In genomic region chr22:41238570-41239442, GRCh38 we compare ENCODE assay signal across 10 cellular contexts. TPM values are rescaled to one million over a fixed set of nuclear protein-coding genes. Genes with fewer than 3 reads are reported as not detected.
DNase-seq lines count a peak whose midpoint lies in the region; ATAC-seq and TF ChIP-seq lines count a peak whose summit lies in the region.
"Had no signal": no experiment of that assay in that cellular context is flagged by ENCODE, and none has a peak within 500 bp of the region (broad histone marks: within the 10 kb centered on the region; RNA-seq: fewer than 3 reads in every experiment).

No MANE protein-coding gene starts in this region.

- no TSS peak for BruUV-seq in PC-9 (replicated peaks; lab: Mats Ljungman, UMichigan)

- H2BK12ac ChIP-seq in neuronal stem cell (ENCODE audit: low read length): peak overlapping the region; percentile 100

- H3K9me2 ChIP-seq in PC-9 (ENCODE audit: insufficient read depth): no peaks in the 10 kb centered on the region

- no peak overlapping the region for H3K4me3 ChIP-seq in endodermal cell (ENCODE audit: low read length)
- H3K4me3 ChIP-seq in neuronal stem cell (ENCODE audit: low read length in 2 of 2): peak overlapping the region in 1 of 2 donors; percentile 16
- no peak overlapping the region for H3K4me3 ChIP-seq in PC-9
- H3K4me3 ChIP-seq: HAP-1, mucosa of descending colon had no signal

- peak overlapping the region; percentile 100 for H2AK5ac ChIP-seq in neuronal stem cell (ENCODE audit: low read depth, low read length)

- H3K9ac ChIP-seq in endodermal cell (ENCODE audit: extremely low read depth, low read length, poor library complexity, severe bottlenecking): no peak overlapping the region
- peak overlapping the region; percentile 84 for H3K9ac ChIP-seq in neuronal stem cell (ENCODE audit: low read depth, low read length, poor library complexity)

- H3K4me3 Mint-ChIP-seq in CD4-positive, alpha-beta T cell: peak overlapping the region; percentile 90
- H3K4me3 Mint-ChIP-seq in IgD-negative memory B cell (peak overlapping the region; percentile 59 to 90 (median 70)), endodermal cell (peak overlapping the region; percentile 31)

- peak overlapping the region; percentile 87 for H2BK5ac ChIP-seq in neuronal stem cell (ENCODE audit: low read length)

- H3K36me3 ChIP-seq in endodermal cell (ENCODE audit: control insufficient read depth, insufficient read depth, low read length): no peaks in the 10 kb centered on the region
- H3K36me3 ChIP-seq in neuronal stem cell (replicated peaks in 1 of 2; ENCODE audit: control insufficient read depth in 2 of 2, insufficient read depth in 2 of 2, low read length in 2 of 2): peaks cover 0 to 4% of the 10 kb centered on the region in 2 donors
- H3K36me3 ChIP-seq in PC-9 (ENCODE audit: low read depth): no peaks in the 10 kb centered on the region
- H3K36me3 ChIP-seq: HAP-1 had no signal

- H2BK120ac ChIP-seq in neuronal stem cell (ENCODE audit: low read depth, low read length): peak overlapping the region; percentile 87

- H4K8ac ChIP-seq in neuronal stem cell (ENCODE audit: low read depth, low read length): peak overlapping the region; percentile 65

- H2AFZ ChIP-seq in neuronal stem cell (ENCODE audit: low read length) (peak overlapping the region; percentile 74), PC-9 (no peak overlapping the region)

- no peaks in the 10 kb centered on the region for H3K9me3 ChIP-seq in CD4-positive, alpha-beta T cell (ENCODE audit: control insufficient read depth, low read length)
- H3K9me3 ChIP-seq in endodermal cell (ENCODE audit: control insufficient read depth, low read length) (no peaks in the 10 kb centered on the region), neuronal stem cell (replicated peaks in 1 of 2; ENCODE audit: control insufficient read depth in 2 of 2, insufficient read depth in 1 of 2, low read depth in 1 of 2, low read length in 2 of 2) (no peaks in the 10 kb centered on the region), PC-9 (ENCODE audit: insufficient read depth, low read depth) (no peaks in the 10 kb centered on the region)
- H3K9me3 ChIP-seq: HAP-1, mucosa of descending colon had no signal

- intact Hi-C loops in CD4-positive, alpha-beta T cell (cut with DNase I, micrococcal nuclease): loop anchor here (5.0 to 10.0 kb wide), 2 partner anchors 37 to 84 kb away; no protein-coding TSS in a partner anchor
- intact Hi-C loops in PC-9 (cut with micrococcal nuclease; ENCODE audit: unreplicated experiment): no loop called here

- H3K4me2 ChIP-seq in neuronal stem cell (ENCODE audit: insufficient read depth, low read length, poor library complexity, severe bottlenecking): no peak overlapping the region
- no peak overlapping the region for H3K4me2 ChIP-seq in PC-9

- peak overlapping the region; percentile 100 for H3K23ac ChIP-seq in neuronal stem cell (ENCODE audit: low read depth, low read length, poor library complexity)

- CTCF ChIA-PET in CD4-positive, alpha-beta T cell (lab: Charles Lee): interaction anchor here (1.7 to 1.9 kb wide), 3 partner anchors 31 to 317 kb away, joined by 7 to 49 read pairs (median 10); partner anchors contain the start of gene ZC3H7B
- CTCF ChIA-PET in PC-9 (lab: Charles Lee): interaction anchor here (0.6 to 2.3 kb wide), 4 partner anchors 57 to 316 kb away, joined by 3 to 26 read pairs (median 6); no protein-coding TSS in a partner anchor

- no peak overlapping the region for H3K27ac ChIP-seq in CD4-positive, alpha-beta T cell (ENCODE audit: low read depth, low read length)
- no peak overlapping the region for H3K27ac ChIP-seq in endodermal cell (ENCODE audit: low read depth, low read length)
- no peak overlapping the region for H3K27ac ChIP-seq in neuronal stem cell (replicated peaks; ENCODE audit: low read length)
- H3K27ac ChIP-seq in PC-9: no peak overlapping the region

- H3K18ac ChIP-seq in neuronal stem cell (ENCODE audit: low read length): peak overlapping the region; percentile 96

- no peak for DNase-seq in CD4-positive, alpha-beta T cell
- DNase-seq in endodermal cell (no peak), neuronal stem cell (ENCODE audit: low spot score) (no peak), HUDEP-2 (lab: John Stamatoyannopoulos, UW; ENCODE audit: unreplicated experiment in 76 of 76) (no peak), PC-9 (no peak)
- DNase-seq: mucosa of descending colon had no signal

- no peaks in the 10 kb centered on the region for H3K79me2 ChIP-seq in PC-9 (ENCODE audit: low read depth)

- no peaks in the 10 kb centered on the region for H3K27me3 ChIP-seq in CD4-positive, alpha-beta T cell (ENCODE audit: control insufficient read depth, insufficient read depth, low read length)
- H3K27me3 ChIP-seq in endodermal cell (ENCODE audit: control insufficient read depth, insufficient read depth, low read length, poor library complexity, severe bottlenecking): no peaks in the 10 kb centered on the region
- H3K27me3 ChIP-seq in neuronal stem cell (ENCODE audit: control insufficient read depth in 3 of 3, insufficient read depth in 3 of 3, low read depth in 1 of 3, low read length in 3 of 3): peaks cover 0 to 10% (median 0%) of the 10 kb centered on the region in 3 experiments
- no peaks in the 10 kb centered on the region for H3K27me3 ChIP-seq in PC-9 (ENCODE audit: insufficient read depth, low read depth)

- POLR2A ChIA-PET in CD4-positive, alpha-beta T cell (lab: Charles Lee): interaction anchor here (1.0 to 2.4 kb wide), 14 partner anchors 14 to 1030 kb away, joined by 3 to 39 read pairs (median 6); partner anchors contain the start of genes PHF5A, RANGAP1, RBX1 and TEF
- POLR2A ChIA-PET in PC-9 (lab: Charles Lee; ENCODE audit: unreplicated experiment): interaction anchor here (0.5 kb wide), 1 partner anchor 631 kb away, joined by 6 read pairs; no protein-coding TSS in a partner anchor

- WGBS in endodermal cell (ENCODE audit: insufficient coverage in 1 of 2, insufficient read length in 1 of 2), 2 experiments: 95 to 96% methylated on average over 25 to 32 of the region's 32 CpGs
- no CpG with 5 or more reads among the region's 32 CpGs for WGBS in neuronal stem cell (ENCODE audit: extremely low coverage in 2 of 2, insufficient read length in 2 of 2, insufficient replicate concordance in 1 of 2), 2 donors

- H3K9me3 Mint-ChIP-seq in CD4-positive, alpha-beta T cell: no peaks in the 10 kb centered on the region
- H3K9me3 Mint-ChIP-seq in IgD-negative memory B cell (no peaks in the 10 kb centered on the region), endodermal cell (no peaks in the 10 kb centered on the region)

- peak overlapping the region; percentile 98 for H2BK15ac ChIP-seq in neuronal stem cell (ENCODE audit: low read length)

- H3K36me3 Mint-ChIP-seq in CD4-positive, alpha-beta T cell (ENCODE audit: low read depth): no peaks in the 10 kb centered on the region
- H3K36me3 Mint-ChIP-seq in IgD-negative memory B cell (no peaks in the 10 kb centered on the region), endodermal cell (ENCODE audit: low read depth) (no peaks in the 10 kb centered on the region)

- peaks cover 5% of the 10 kb centered on the region for H3K4me1 Mint-ChIP-seq in CD4-positive, alpha-beta T cell (ENCODE audit: low read depth)
- H3K4me1 Mint-ChIP-seq in IgD-negative memory B cell (peaks cover 0 to 7% (median 2%) of the 10 kb centered on the region in 3 donors), endodermal cell (no peaks in the 10 kb centered on the region)

- H3K79me1 ChIP-seq in neuronal stem cell (ENCODE audit: low read depth, low read length): no peaks in the 10 kb centered on the region

- no peaks in the 10 kb centered on the region for H4K20me1 ChIP-seq in PC-9 (ENCODE audit: insufficient read depth)

- H3K4ac ChIP-seq in neuronal stem cell (ENCODE audit: low read length): peak overlapping the region; percentile 97

- no peak for TF ChIP-seq CTCF in CD4-positive, alpha-beta T cell (IDR thresholded peaks at IDR 0.05)
- TF ChIP-seq CTCF in endodermal cell (conservative IDR thresholded peaks at IDR 0.05): no peak
- TF ChIP-seq CTCF in PC-9 (conservative IDR thresholded peaks at IDR 0.05): no peak

- H3F3A ChIP-seq in PC-9 (ENCODE audit: insufficient read depth, low read depth): peaks cover 30% of the 10 kb centered on the region

- H3K4me1 ChIP-seq in endodermal cell (ENCODE audit: control insufficient read depth, insufficient read depth, low read length): no peaks in the 10 kb centered on the region
- H3K4me1 ChIP-seq in neuronal stem cell (ENCODE audit: control insufficient read depth in 2 of 2, insufficient read depth in 1 of 2, low read depth in 1 of 2, low read length in 2 of 2): peaks cover 4 to 13% of the 10 kb centered on the region in 2 donors
- no peaks in the 10 kb centered on the region for H3K4me1 ChIP-seq in PC-9 (replicated peaks; ENCODE audit: insufficient read depth)

- H3K14ac ChIP-seq in neuronal stem cell (ENCODE audit: low read length): peak overlapping the region; percentile 97

- no peak for ATAC-seq in CD4-positive, alpha-beta T cell (ENCODE audit: poor library complexity)
- ATAC-seq in HG02623 (IDR thresholded peaks at IDR 0.05; ENCODE audit: unreplicated experiment) (no peak), HG03460 (IDR thresholded peaks at IDR 0.05; ENCODE audit: unreplicated experiment) (no peak)

- H3K27me3 Mint-ChIP-seq in CD4-positive, alpha-beta T cell: no peaks in the 10 kb centered on the region
- H3K27me3 Mint-ChIP-seq in IgD-negative memory B cell (peaks cover 2% of the 10 kb centered on the region), endodermal cell (ENCODE audit: insufficient read depth) (peaks cover 2% of the 10 kb centered on the region)

- peak overlapping the region; percentile 76 for H3K27ac Mint-ChIP-seq in CD4-positive, alpha-beta T cell
- no peak overlapping the region for H3K27ac Mint-ChIP-seq in IgD-negative memory B cell
- H3K27ac Mint-ChIP-seq in endodermal cell: no peak overlapping the region

- H4K91ac ChIP-seq in neuronal stem cell (ENCODE audit: low read depth, low read length, poor library complexity): peak overlapping the region; percentile 98

RNA-seq across cellular contexts. Expression of gene CHADL, which starts 1.9 kb away (rescaled TPM):
- 1 to 10 TPM; 1.7 to 1.8 TPM for total RNA-seq in CD4-positive, alpha-beta T cell
- polyA plus RNA-seq in IgD-negative memory B cell: 0.63 TPM
- total RNA-seq in endodermal cell (1 to 10 TPM in 1 of 2 donors, under 1 TPM in 1; 0.79 to 1.3 TPM), PC-9 (2021) (0.63 and 0.74 TPM in 2 replicates)
- 0.57 TPM for polyA plus RNA-seq in endodermal cell (2013, experiment 1 of 2)
- polyA plus RNA-seq in endodermal cell (2013, experiment 2 of 2): 1.1 TPM
- 0.13 TPM for polyA plus RNA-seq in neuronal stem cell (2013, experiment 1 of 2)
- 0.18 TPM for polyA plus RNA-seq in neuronal stem cell (2013, experiment 2 of 2)

RNA-seq across cellular contexts. Expression of gene L3MBTL2, which starts 33.7 kb away (rescaled TPM):
- 10 to 100 TPM; 16.4 to 17.5 TPM for total RNA-seq in CD4-positive, alpha-beta T cell
- polyA plus RNA-seq in IgD-negative memory B cell: 29.8 TPM
- total RNA-seq in endodermal cell: 10 to 100 TPM; 24.3 to 26.5 TPM
- 19.3 TPM for polyA plus RNA-seq in endodermal cell (2013, experiment 1 of 2)
- polyA plus RNA-seq in endodermal cell (2013, experiment 2 of 2): 15.4 TPM
- 11.1 TPM for polyA plus RNA-seq in neuronal stem cell (2013, experiment 1 of 2)
- 11.4 TPM for polyA plus RNA-seq in neuronal stem cell (2013, experiment 2 of 2)
- total RNA-seq in PC-9 (2021): 21.2 and 22.3 TPM in 2 replicates

RNA-seq across cellular contexts. Expression of gene RANGAP1, which starts 47.2 kb away (rescaled TPM):
- total RNA-seq in CD4-positive, alpha-beta T cell: 100 to 1,000 TPM; 163 to 172 TPM
- polyA plus RNA-seq in IgD-negative memory B cell: 21.6 TPM
- total RNA-seq in endodermal cell (100 to 1,000 TPM in 1 of 2 donors, 10 to 100 TPM in 1; 95.2 to 122 TPM), PC-9 (2021) (142 and 160 TPM in 2 replicates)
- polyA plus RNA-seq in endodermal cell (2013, experiment 1 of 2): 76.3 TPM
- polyA plus RNA-seq in endodermal cell (2013, experiment 2 of 2): 73.8 TPM
- polyA plus RNA-seq in neuronal stem cell (2013, experiment 1 of 2): 63.0 TPM
- polyA plus RNA-seq in neuronal stem cell (2013, experiment 2 of 2): 61.9 TPM

Comparison
In these comparisons a context has a peak if more than half of its experiments do, and no peak if none do; other contexts are left out.
1. H3K4me3 Mint-ChIP-seq: peak in every context shown above with its lines; median percentile 90 in CD4-positive, alpha-beta T cell; 70 in IgD-negative memory B cell; 31 in endodermal cell.